ENCODE assay signal across 8 cellular contexts in genomic region chr6:21953831-21954801, GRCh38.
DNase-seq lines count a peak whose midpoint lies in the region; ATAC-seq and TF ChIP-seq lines count a peak whose summit lies in the region.

No MANE protein-coding gene starts in this region.

- TF ChIP-seq POLR2A in tibial nerve (IDR thresholded peaks at IDR 0.05): no peak

- WGBS in tibial nerve, 2 donors: 44 to 52% methylated on average over 10 of the region's 10 CpGs

- intact Hi-C loops in activated naive CD4-positive, alpha-beta T cell treated with anti-CD3 and anti-CD28 coated beads for 36 hours (cut with micrococcal nuclease): no loop called here
- intact Hi-C loops in left ventricle myocardium superior (cut with micrococcal nuclease): no loop called here

- H3K36me3 Mint-ChIP-seq in activated naive CD4-positive, alpha-beta T cell treated with anti-CD3 and anti-CD28 coated beads for 36 hours (ENCODE audit: low read depth): no peaks in the 10 kb centered on the region

- H3K4me3 Mint-ChIP-seq in activated naive CD4-positive, alpha-beta T cell treated with anti-CD3 and anti-CD28 coated beads for 36 hours: no peak overlapping the region

- no peak for TF ChIP-seq EP300 in tibial nerve (IDR thresholded peaks at IDR 0.05)

- peak; percentile 8 for DNase-seq in activated naive CD4-positive, alpha-beta T cell treated with anti-CD3 and anti-CD28 coated beads for 36 hours
- DNase-seq in activated naive CD4-positive, alpha-beta T cell treated with Interleukin-2 at 50 U/mL for 16 hours: no peak
- DNase-seq in SHP77 treated with DMSO at 0.1 percent for 48 hours (lab: John Stamatoyannopoulos, UW): peak; percentile 16
- no peak for DNase-seq in left ventricle myocardium superior
- no peak for DNase-seq in tibial nerve (ENCODE audit: low spot score in 2 of 2)
- DNase-seq in T1000 (lab: John Stamatoyannopoulos, UW): no peak
- DNase-seq in NCI-H1092 (lab: John Stamatoyannopoulos, UW): no peak

- H3K27ac Mint-ChIP-seq in activated naive CD4-positive, alpha-beta T cell treated with anti-CD3 and anti-CD28 coated beads for 36 hours: no peak overlapping the region

- H3K4me1 ChIP-seq in tibial nerve: peaks cover 0 to 47% (median 14%) of the 10 kb centered on the region in 4 donors

- H3K36me3 ChIP-seq in tibial nerve: no peaks in the 10 kb centered on the region

- H3K27me3 Mint-ChIP-seq in activated naive CD4-positive, alpha-beta T cell treated with anti-CD3 and anti-CD28 coated beads for 36 hours (ENCODE audit: low read depth): peaks cover 2% of the 10 kb centered on the region

- H3K4me1 Mint-ChIP-seq in activated naive CD4-positive, alpha-beta T cell treated with anti-CD3 and anti-CD28 coated beads for 36 hours (ENCODE audit: low read depth): peaks cover 9% of the 10 kb centered on the region

- no peak for TF ChIP-seq CTCF in tibial nerve (IDR thresholded peaks at IDR 0.05)

- H3K9me3 ChIP-seq in tibial nerve: no peaks in the 10 kb centered on the region

- H3K27ac ChIP-seq in tibial nerve: peak overlapping the region in 3 of 4 donors; percentile 9 to 38 (median 34)

- H3K9me3 Mint-ChIP-seq in activated naive CD4-positive, alpha-beta T cell treated with anti-CD3 and anti-CD28 coated beads for 36 hours: no peaks in the 10 kb centered on the region

- CTCF ChIA-PET in activated naive CD4-positive, alpha-beta T cell treated with anti-CD3 and anti-CD28 coated beads for 36 hours (lab: Charles Lee): no interaction called here

- H3K27me3 ChIP-seq in tibial nerve: no peaks in the 10 kb centered on the region

- no peak overlapping the region for H3K4me3 ChIP-seq in tibial nerve

- ATAC-seq in left ventricle myocardium superior: peak; percentile 57
- no peak for ATAC-seq in HG03354 (IDR thresholded peaks at IDR 0.05; ENCODE audit: poor library complexity, severe bottlenecking, unreplicated experiment)

Comparison
In these comparisons a context has a peak if more than half of its experiments do, and no peak if none do; other contexts are left out.
1. DNase-seq: peak in activated naive CD4-positive, alpha-beta T cell treated with anti-CD3 and anti-CD28 coated beads for 36 hours (single experiment) and SHP77 treated with DMSO at 0.1 percent for 48 hours (single experiment); none in activated naive CD4-positive, alpha-beta T cell treated with Interleukin-2 at 50 U/mL for 16 hours (single experiment), left ventricle myocardium superior (single experiment), tibial nerve (0 of 2), T1000 (single experiment) and NCI-H1092 (single experiment).